In the genomic region with DNA sequence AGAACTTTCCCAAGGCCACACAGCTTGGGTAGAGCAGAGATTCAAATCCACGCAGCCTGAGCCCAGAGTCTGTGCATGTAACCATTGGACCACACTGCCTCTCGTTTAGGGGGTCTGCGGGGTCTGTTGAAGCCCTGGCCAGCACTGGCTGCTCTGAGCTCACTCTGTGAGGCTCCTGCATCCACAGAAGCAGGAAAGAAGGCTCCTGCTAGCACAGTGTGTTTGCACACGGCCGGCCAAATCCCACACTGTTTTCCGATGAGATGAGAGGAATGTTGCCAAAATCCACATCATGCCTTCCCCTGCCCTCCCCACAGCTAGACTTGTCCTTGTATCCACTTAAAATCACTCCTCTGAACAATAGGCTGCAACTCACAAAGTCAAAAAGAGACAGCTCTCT, we compare ENCODE assay signal across 26 cellular contexts. TPM values are rescaled to one million over a fixed set of nuclear protein-coding genes. Genes with fewer than 3 reads are reported as not detected.
DNase-seq lines count a peak whose midpoint lies in the region; ATAC-seq and TF ChIP-seq lines count a peak whose summit lies in the region.
"Had no signal": no experiment of that assay in that cellular context is flagged by ENCODE, and none has a peak within 500 bp of the region (broad histone marks: within the 10 kb centered on the region; RNA-seq: fewer than 3 reads in every experiment).

No MANE protein-coding gene starts in this region.

- DNase-seq in GM23248: peak; percentile 30
- DNase-seq in cerebellar cortex (ENCODE audit: low spot score): peak; percentile 93
- DNase-seq in islet precursor cell: peak; percentile 40
- peak; percentile 13 for DNase-seq in sigmoid colon
- no peak for DNase-seq in MCF 10A (ENCODE audit: unreplicated experiment)
- no peak for DNase-seq in Kasumi-1 (lab: John Stamatoyannopoulos, UW)
- DNase-seq: colonic mucosa; effector memory CD8-positive, alpha-beta T cell; mammary epithelial cell; NCI-H1417; NCI-H2081; NCI-H226; NCI-H774; occipital lobe; stimulated activated CD4-positive, alpha-beta T cell treated with anti-CD3 and anti-CD28 coated beads, Interleukin-12 subunit alpha, Interleukin-12 subunit beta, amount 100 ng/mL, for 4 hours; stimulated activated CD4-positive, alpha-beta T cell treated with anti-CD3 and anti-CD28 coated beads, Interleukin-4, amount 100 ng/mL, for 4 hours; stimulated activated naive CD4-positive, alpha-beta T cell had no signal

- no peak overlapping the region for H3K27ac Mint-ChIP-seq in MCF 10A (ENCODE audit: low read depth, unreplicated experiment)
- H3K27ac Mint-ChIP-seq: activated T-helper 2 cell treated with anti-CD3 and anti-CD28 coated beads, Interferon-gamma antibody, Interleukin-2, Interleukin-4, amounts not matched to agents 10 μg/mL and 5 μg/mL and 100 μg/mL, durations not matched to agents 14 hours and 24 hours and 36 hours; effector memory CD8-positive, alpha-beta T cell had no signal

- no peaks in the 10 kb centered on the region for H3K36me3 Mint-ChIP-seq in MCF 10A (ENCODE audit: insufficient read depth, unreplicated experiment)
- H3K36me3 Mint-ChIP-seq: IgD-negative memory B cell had no signal

- no peak for TF ChIP-seq CTCF in sigmoid colon (IDR thresholded peaks at IDR 0.05)
- TF ChIP-seq CTCF in MCF 10A (IDR thresholded peaks at IDR 0.05; ENCODE audit: unreplicated experiment): no peak

- no peak for ATAC-seq in GM18519 (IDR thresholded peaks at IDR 0.05; ENCODE audit: low FRiP score, unreplicated experiment)
- ATAC-seq: effector memory CD8-positive, alpha-beta T cell had no signal

- no peaks in the 10 kb centered on the region for H3K9me3 Mint-ChIP-seq in MCF 10A (ENCODE audit: unreplicated experiment)
- H3K9me3 Mint-ChIP-seq: activated T-helper 2 cell treated with anti-CD3 and anti-CD28 coated beads, Interferon-gamma antibody, Interleukin-2, Interleukin-4, amounts not matched to agents 10 μg/mL and 5 μg/mL and 100 μg/mL, durations not matched to agents 14 hours and 24 hours and 36 hours; effector memory CD8-positive, alpha-beta T cell had no signal

- H3K9me2 ChIP-seq in GM23248 (ENCODE audit: insufficient read depth): no peaks in the 10 kb centered on the region

- intact Hi-C loops in sigmoid colon (cut with DNase I): no loop called here
- intact Hi-C loops in MCF 10A (cut with micrococcal nuclease): no loop called here

- peaks cover 33% of the 10 kb centered on the region for H3K27me3 Mint-ChIP-seq in MCF 10A (ENCODE audit: insufficient read depth, unreplicated experiment)

- BruUV-seq in MCF 10A (replicated peaks; lab: Mats Ljungman, UMichigan): no TSS peak

- in situ Hi-C loops in GM23248 (cut with MboI): no loop called here

- H2AFZ ChIP-seq in GM23248: no peak overlapping the region

- no peaks in the 10 kb centered on the region for H3K79me2 ChIP-seq in GM23248 (ENCODE audit: insufficient read depth)

- no peak overlapping the region for H3K4me3 ChIP-seq in GM23248
- H3K4me3 ChIP-seq in sigmoid colon: no peak overlapping the region
- H3K4me3 ChIP-seq: colonic mucosa had no signal

- no peak for TF ChIP-seq POLR2A in sigmoid colon (IDR thresholded peaks at IDR 0.05)

- H3K27me3 ChIP-seq in GM23248 (replicated peaks; ENCODE audit: insufficient read depth): peaks cover 25% of the 10 kb centered on the region
- no peaks in the 10 kb centered on the region for H3K27me3 ChIP-seq in sigmoid colon
- H3K27me3 ChIP-seq: colonic mucosa had no signal

- H3F3A ChIP-seq in GM23248 (ENCODE audit: insufficient read depth): no peaks in the 10 kb centered on the region

- H3K9me3 ChIP-seq in GM23248 (ENCODE audit: low read depth) (no peaks in the 10 kb centered on the region), sigmoid colon (no peaks in the 10 kb centered on the region)
- H3K9me3 ChIP-seq: colonic mucosa had no signal

- H3K4me2 ChIP-seq in GM23248 (ENCODE audit: unreplicated experiment): no peak overlapping the region

- H3K36me3 ChIP-seq in GM23248 (ENCODE audit: low read depth): no peaks in the 10 kb centered on the region
- no peaks in the 10 kb centered on the region for H3K36me3 ChIP-seq in sigmoid colon
- H3K36me3 ChIP-seq: colonic mucosa had no signal

- POLR2A ChIA-PET in MCF 10A (lab: Yijun Ruan, JAX): no interaction called here

- H3K4me1 Mint-ChIP-seq in MCF 10A (ENCODE audit: insufficient read depth, unreplicated experiment): no peaks in the 10 kb centered on the region
- H3K4me1 Mint-ChIP-seq: IgD-negative memory B cell had no signal

- WGBS in GM23248 (ENCODE audit: low coverage in 1 of 2, low lambda C conversion rate in 2 of 2, missing lambda C conversion rate in 2 of 2), 2 experiments: 12 to 19% methylated on average over 6 of the region's 6 CpGs
- 40 to 74% methylated on average over 6 of the region's 6 CpGs for WGBS in sigmoid colon, 2 donors

- CTCF ChIA-PET in MCF 10A (lab: Yijun Ruan, JAX): interaction anchor here (0.7 kb wide), 1 partner anchor 132 kb away, joined by 3 read pairs; no protein-coding TSS in a partner anchor

- H3K4me3 Mint-ChIP-seq in MCF 10A (ENCODE audit: unreplicated experiment): no peak overlapping the region
- H3K4me3 Mint-ChIP-seq: effector memory CD8-positive, alpha-beta T cell; IgD-negative memory B cell had no signal

- no peak for TF ChIP-seq EP300 in sigmoid colon (IDR thresholded peaks at IDR 0.05)

- H3K4me1 ChIP-seq in GM23248 (ENCODE audit: insufficient read depth) (no peaks in the 10 kb centered on the region), sigmoid colon (no peaks in the 10 kb centered on the region)
- H3K4me1 ChIP-seq: colonic mucosa had no signal

- no peak overlapping the region for H3K9ac ChIP-seq in GM23248

- H4K20me1 ChIP-seq in GM23248 (ENCODE audit: insufficient read depth): no peaks in the 10 kb centered on the region

- no peak overlapping the region for H3K27ac ChIP-seq in GM23248
- H3K27ac ChIP-seq in sigmoid colon: no peak overlapping the region
- H3K27ac ChIP-seq: colonic mucosa had no signal

RNA-seq across cellular contexts. Expression of gene SLC22A12, which starts 10.6 kb away (rescaled TPM):
- not detected in 2 replicates for total RNA-seq in GM23248 (2014; rRNA removed; shearing (Covaris generic))
- polyA plus RNA-seq in GM23248 (2016; fragmentation: Nextera tagmentation; extraction: Ambion mirVana) (not detected in 2 replicates), sigmoid colon (not detected)
- total RNA-seq in sigmoid colon (not detected), MCF 10A (2022) (not detected in 2 replicates)
- total RNA-seq: activated T-helper 2 cell treated with anti-CD3 and anti-CD28 coated beads, Interferon-gamma antibody, Interleukin-2, Interleukin-4, amounts not matched to agents 10 μg/mL and 5 μg/mL and 100 μg/mL, durations not matched to agents 14 hours and 24 hours and 36 hours; colonic mucosa; M059J; mammary epithelial cell; occipital lobe; OCI-LY7; renal cortical epithelial cell had no signal
- polyA plus RNA-seq: esophagus, IgD-negative memory B cell, keratinocyte, mammary epithelial cell, thymus had no signal

RNA-seq across cellular contexts. Expression of gene SLC22A11, which starts 24.6 kb away (rescaled TPM):
- not detected in 2 replicates for total RNA-seq in GM23248 (2014; rRNA removed; shearing (Covaris generic))
- polyA plus RNA-seq in GM23248 (2016; fragmentation: Nextera tagmentation; extraction: Ambion mirVana): not detected in 2 replicates
- total RNA-seq in sigmoid colon: not detected
- polyA plus RNA-seq in sigmoid colon: under 1 TPM in 2 of 3 donors, not detected in 1; 0.04 to 0.46 TPM
- not detected in 2 replicates for total RNA-seq in MCF 10A (2022)
- total RNA-seq: activated T-helper 2 cell treated with anti-CD3 and anti-CD28 coated beads, Interferon-gamma antibody, Interleukin-2, Interleukin-4, amounts not matched to agents 10 μg/mL and 5 μg/mL and 100 μg/mL, durations not matched to agents 14 hours and 24 hours and 36 hours; colonic mucosa; M059J; mammary epithelial cell; occipital lobe; renal cortical epithelial cell had no signal
- polyA plus RNA-seq: esophagus, IgD-negative memory B cell, keratinocyte, mammary epithelial cell had no signal

Comparison
In these comparisons a context has a peak if more than half of its experiments do, and no peak if none do; other contexts are left out.
1. DNase-seq: peak in GM23248 (single experiment), cerebellar cortex (single experiment), islet precursor cell (single experiment) and sigmoid colon (single experiment); none in MCF 10A (single experiment) and Kasumi-1 (0 of 2).